Comparison of ENCODE assay signal across 9 cellular contexts in genomic region chr5:55633574-55634203, GRCh38.
A peak's percentile ranks its signal among the peaks of the same experiment; 100 is the strongest.
DNase-seq lines count a peak whose midpoint lies in the region; ATAC-seq and TF ChIP-seq lines count a peak whose summit lies in the region.
"Had no signal": no experiment of that assay in that cellular context is flagged by ENCODE, and none has a peak within 500 bp of the region (broad histone marks: within the 10 kb centered on the region; RNA-seq: fewer than 3 reads in every experiment).

No MANE protein-coding gene starts in this region.

- TF ChIP-seq CTCF in lung (IDR thresholded peaks at IDR 0.05; ENCODE audit: control extremely low read depth, extremely low read depth): no peak

- H3K4me1 ChIP-seq in lung (ENCODE audit: control insufficient read depth in 2 of 2, insufficient read depth in 2 of 2, low read length in 2 of 2): peaks cover 3 to 20% of the 10 kb centered on the region in 2 donors

- H3K36me3 ChIP-seq in lung (ENCODE audit: control insufficient read depth in 2 of 2, insufficient read depth in 2 of 2, low read length in 2 of 2): no peaks in the 10 kb centered on the region

- peak overlapping the region; percentile 90 for H3K27ac ChIP-seq in lung (ENCODE audit: low read depth in 1 of 2, low read length in 1 of 2)

- DNase-seq in A172 (ENCODE audit: low spot score) (peak; percentile 60), astrocyte of the hippocampus (ENCODE audit: low read depth, low spot score) (peak; percentile 66), lung (ENCODE audit: low spot score) (peak; percentile 45), cerebellum (ENCODE audit: low spot score) (no peak), AG08395 (ENCODE audit: low spot score) (no peak), epidermal melanocyte (ENCODE audit: insufficient read length, low spot score) (no peak)
- DNase-seq in Jurkat, Clone E6-1 (ENCODE audit: low read depth, low spot score): peak; percentile 20
- DNase-seq in activated CD4-positive, alpha-beta T cell treated with anti-CD3 and anti-CD28 coated beads for 4 hours: no peak
- DNase-seq: activated effector memory CD4-positive, alpha-beta T cell treated with Interleukin-2 at 50 U/mL for 16 hours had no signal

- no peak overlapping the region for H3K4me3 ChIP-seq in Jurkat, Clone E6-1 (ENCODE audit: low read length)
- no peak overlapping the region for H3K4me3 ChIP-seq in lung

- 46 to 75% methylated on average over 4 of the region's 4 CpGs for WGBS in lung, 2 donors

- no peaks in the 10 kb centered on the region for H3K27me3 ChIP-seq in lung (ENCODE audit: control insufficient read depth, insufficient read depth)

- H3K9me3 ChIP-seq in lung (ENCODE audit: control insufficient read depth in 2 of 2, insufficient read depth in 1 of 2, low read length in 1 of 2): no peaks in the 10 kb centered on the region

- ATAC-seq in lung (ENCODE audit: insufficient read depth, low FRiP score): no peak

Comparison
In these comparisons a context has a peak if more than half of its experiments do, and no peak if none do; other contexts are left out.
1. DNase-seq: peak in A172 (single experiment), Jurkat, Clone E6-1 (single experiment), astrocyte of the hippocampus (single experiment) and lung (single experiment); none in cerebellum (single experiment), AG08395 (single experiment), epidermal melanocyte (single experiment) and activated CD4-positive, alpha-beta T cell treated with anti-CD3 and anti-CD28 coated beads for 4 hours (0 of 2).